In the genomic region with DNA sequence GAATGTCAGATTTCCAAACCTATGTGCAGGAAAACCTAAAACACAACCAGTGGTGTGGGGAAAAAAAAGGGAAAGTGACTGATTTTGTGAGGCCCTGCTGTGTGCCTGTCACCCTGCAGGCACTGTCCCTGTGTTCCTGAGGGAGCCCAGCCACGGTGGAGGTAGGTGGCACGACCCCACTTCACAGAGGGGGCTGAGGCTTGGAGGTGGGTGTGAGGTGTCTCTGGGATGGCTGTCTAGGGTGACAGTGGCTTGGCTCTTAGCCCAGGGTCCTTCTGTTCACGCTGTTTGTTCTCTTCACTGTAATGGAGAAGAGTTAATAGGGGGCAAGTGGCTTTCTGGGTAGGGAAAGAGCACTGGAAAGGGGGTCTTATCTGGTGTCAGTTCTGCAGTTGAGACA, we compare ENCODE assay signal across 20 cellular contexts. TPM values are rescaled to one million over a fixed set of nuclear protein-coding genes. Genes with fewer than 3 reads are reported as not detected.
"Had no signal": no experiment of that assay in that cellular context is flagged by ENCODE, and none has a peak within 500 bp of the region (broad histone marks: within the 10 kb centered on the region; RNA-seq: fewer than 3 reads in every experiment).

No MANE protein-coding gene starts in this region.

- ATAC-seq: activated CD8-positive, alpha-beta T cell treated with anti-CD3 and anti-CD28 coated beads, Interleukin-2, amount 10 ng/mL, durations not matched to agents 7 days and 5 days; activated naive CD8-positive, alpha-beta T cell treated with anti-CD3 and anti-CD28 coated beads, Interleukin-2, amount 50 U/mL, for 24 hours; heart left ventricle; left cardiac atrium; stimulated activated effector memory CD8-positive, alpha-beta T cell treated with anti-CD3 and anti-CD28 coated beads, Interleukin-12 subunit alpha, Interleukin-12 subunit beta, amount 100 ng/mL, for 72 hours had no signal

- DNase-seq: activated CD4-positive, alpha-beta T cell treated with anti-CD3 and anti-CD28 coated beads, Interleukin-2, amount 50 U/mL, for 1 hour; activated CD4-positive, CD25-positive, alpha-beta regulatory T cell treated with anti-CD3 and anti-CD28 coated beads, Interleukin-2, amount 50 U/mL, for 72 hours; activated CD8-positive, alpha-beta T cell treated with anti-CD3 and anti-CD28 coated beads, Interleukin-2, amount 10 ng/mL, durations not matched to agents 7 days and 5 days; activated gamma-delta T cell; activated naive CD4-positive, alpha-beta T cell treated with anti-CD3 and anti-CD28 coated beads, Interleukin-2, amount 50 U/mL, for 16 hours; activated naive CD8-positive, alpha-beta T cell treated with anti-CD3 and anti-CD28 coated beads, Interleukin-2, amount 50 U/mL, for 24 hours; aorta; left cardiac atrium; mesenchymal stem cell; naive B cell; stimulated activated CD4-positive, alpha-beta T cell treated with anti-CD3 and anti-CD28 coated beads, Interleukin-1b, Interleukin-23, amount 100 ng/mL, for 48 hours; stomach; trophoblast cell; WERI-Rb-1 had no signal

- H3K27ac ChIP-seq: neural progenitor cell, right atrium auricular region, stomach, WERI-Rb-1 had no signal

- H3K36me3 ChIP-seq: heart left ventricle, neural progenitor cell, right atrium auricular region, stomach, WERI-Rb-1 had no signal

- H3K4me2 ChIP-seq: neural progenitor cell had no signal

- H3K4me1 ChIP-seq: heart left ventricle, neural progenitor cell, right atrium auricular region, stomach had no signal

- H3K9me3 ChIP-seq: heart left ventricle, mucosa of descending colon, right atrium auricular region, stomach had no signal

- H3K4me3 ChIP-seq: heart left ventricle, mucosa of descending colon, neural progenitor cell, right atrium auricular region, stomach had no signal

- H3K9ac ChIP-seq: neural progenitor cell had no signal

- H3K27me3 ChIP-seq: neural progenitor cell, right atrium auricular region had no signal

RNA-seq across cellular contexts. Expression of gene RASGRF1, which starts 22.6 kb away (rescaled TPM):
- total RNA-seq: activated CD8-positive, alpha-beta T cell treated with anti-CD3 and anti-CD28 coated beads, Interleukin-2, amount 10 ng/mL, durations not matched to agents 7 days and 5 days; activated T-helper 1 cell treated with anti-CD3 and anti-CD28 coated beads, Interleukin-12 subunit alpha, Interleukin-12 subunit beta, Interleukin-2, Interleukin-4 antibody, amounts not matched to agents 30 ng/mL and 10 ng/mL and 1 ng/mL, durations not matched to agents 14 hours and 24 hours and 36 hours; left cardiac atrium had no signal
- polyA plus RNA-seq: aorta, heart left ventricle had no signal
